25 cellular contexts compared by ENCODE assay signal in genomic region chr9:122031157-122031556, GRCh38.
DNase-seq lines count a peak whose midpoint lies in the region; ATAC-seq and TF ChIP-seq lines count a peak whose summit lies in the region.
"Had no signal": no experiment of that assay in that cellular context is flagged by ENCODE, and none has a peak within 500 bp of the region (broad histone marks: within the 10 kb centered on the region; RNA-seq: fewer than 3 reads in every experiment).

No MANE protein-coding gene starts in this region.

- H4K20me1 ChIP-seq in IMR-90 (ENCODE audit: insufficient read depth, low read length): no peaks in the 10 kb centered on the region

- TF ChIP-seq CTCF in IMR-90 (conservative IDR thresholded peaks at IDR 0.05; ENCODE audit: low read depth, low read length): no peak
- no peak for TF ChIP-seq CTCF in sigmoid colon (IDR thresholded peaks at IDR 0.05)

- H3K23ac ChIP-seq in IMR-90 (ENCODE audit: low read depth, low read length): no peak overlapping the region
- no peak overlapping the region for H3K23ac ChIP-seq in mesenchymal stem cell (ENCODE audit: low read length in 2 of 2)

- H2AK9ac ChIP-seq in IMR-90 (replicated peaks; ENCODE audit: low read depth, low read length, poor library complexity): peak overlapping the region; percentile 13

- no peak overlapping the region; the same call in 1 of the 2 replicates for H2AK5ac ChIP-seq in IMR-90 (ENCODE audit: low read depth, low read length)
- H2AK5ac ChIP-seq in mesenchymal stem cell (ENCODE audit: low read length, severe bottlenecking): peak overlapping the region; percentile 71

- H3K27me3 Mint-ChIP-seq in activated naive CD8-positive, alpha-beta T cell treated with anti-CD3 and anti-CD28 coated beads, Interleukin-2, amount 50 U/mL, for 24 hours: no peaks in the 10 kb centered on the region
- H3K27me3 Mint-ChIP-seq: IgD-negative memory B cell had no signal

- no peak overlapping the region for H2BK120ac ChIP-seq in IMR-90 (ENCODE audit: low read depth, low read length)
- H2BK120ac ChIP-seq in mesenchymal stem cell (ENCODE audit: low read depth, low read length): no peak overlapping the region

- TF ChIP-seq POLR2A in IMR-90 (IDR thresholded peaks at IDR 0.05; ENCODE audit: low read depth, low read length): no peak
- no peak for TF ChIP-seq POLR2A in sigmoid colon (IDR thresholded peaks at IDR 0.05)

- H3K9ac ChIP-seq in IMR-90 (ENCODE audit: low read depth, low read length) (no peak overlapping the region), mesenchymal stem cell (ENCODE audit: low read length) (no peak overlapping the region), skeletal muscle satellite cell (ENCODE audit: low read depth, low read length) (no peak overlapping the region)
- H3K9ac ChIP-seq: GM23248, SK-N-SH had no signal

- H3K18ac ChIP-seq in IMR-90 (ENCODE audit: low read depth, low read length): no peak overlapping the region
- H3K18ac ChIP-seq in mesenchymal stem cell (ENCODE audit: low read depth in 1 of 2, low read length in 2 of 2): no peak overlapping the region

- H3K4me3 ChIP-seq in IMR-90 (ENCODE audit: insufficient read depth, low read depth, low read length) (no peak overlapping the region), mesenchymal stem cell (ENCODE audit: insufficient read depth in 1 of 2, low read depth in 1 of 2, low read length in 2 of 2) (no peak overlapping the region), skeletal muscle satellite cell (ENCODE audit: low read length) (no peak overlapping the region), sigmoid colon (no peak overlapping the region), HAP-1 (no peak overlapping the region)
- H3K4me3 ChIP-seq: MG63 had no signal

- DNase-seq in IMR-90 (no peak), caudate nucleus (lab: John Stamatoyannopoulos, UW) (no peak), mesenchymal stem cell (no peak), sigmoid colon (no peak), HAP-1 (ENCODE audit: low spot score in 2 of 2) (no peak)
- no peak for DNase-seq in activated naive CD8-positive, alpha-beta T cell treated with anti-CD3 and anti-CD28 coated beads, Interleukin-2, amount 50 U/mL, for 24 hours
- DNase-seq: COR-L47, DMS 273 treated with DMSO at 0.1 percent for 48 hours, DND-41, Kasumi-1, MG63, NCI-H1048, NCI-H1436, NCI-H1930, NCI-H226, NCI-H524, NCI-H82, OCI-M1, SHP77, SK-N-SH had no signal

- no peak for TF ChIP-seq RAD21 in IMR-90 (IDR thresholded peaks at IDR 0.05; ENCODE audit: low read length)

- H3K4me2 ChIP-seq in IMR-90 (ENCODE audit: low read depth, low read length): no peak overlapping the region
- peak overlapping the region; percentile 49 for H3K4me2 ChIP-seq in mesenchymal stem cell (ENCODE audit: low read length, poor library complexity, severe bottlenecking)
- H3K4me2 ChIP-seq in skeletal muscle satellite cell (ENCODE audit: low read length): peak overlapping the region; percentile 59
- H3K4me2 ChIP-seq: SK-N-SH had no signal

- no peak overlapping the region for H4K5ac ChIP-seq in IMR-90 (ENCODE audit: low read depth, low read length)

- no peak overlapping the region for H3K56ac ChIP-seq in IMR-90 (ENCODE audit: extremely low read depth, insufficient read depth, low read length)

- BruUV-seq in IMR-90 (replicated peaks; lab: Mats Ljungman, UMichigan): no TSS peak

- no peak overlapping the region for H2BK20ac ChIP-seq in IMR-90 (ENCODE audit: low read depth, low read length)

- in situ Hi-C loops in IMR-90 (cut with MboI; ENCODE audit: low sequenced_read_pairs) (no loop called here), HAP-1 (cut with MboI; ENCODE audit: low sequenced_read_pairs) (no loop called here)

- H3K4me1 ChIP-seq in IMR-90 (ENCODE audit: control insufficient read depth, insufficient read depth, low read length): peaks cover 3% of the 10 kb centered on the region; the same call in 1 of the 2 replicates
- H3K4me1 ChIP-seq in mesenchymal stem cell (ENCODE audit: control insufficient read depth, insufficient read depth, low read depth, low read length): peaks cover 11% of the 10 kb centered on the region
- peaks cover 18% of the 10 kb centered on the region for H3K4me1 ChIP-seq in skeletal muscle satellite cell (ENCODE audit: control insufficient read depth, insufficient read depth, low read length)
- H3K4me1 ChIP-seq in sigmoid colon: peaks cover 0 to 17% (median 0%) of the 10 kb centered on the region in 4 donors
- no peaks in the 10 kb centered on the region for H3K4me1 ChIP-seq in HAP-1

- no peak overlapping the region for H3K14ac ChIP-seq in IMR-90 (replicated peaks; ENCODE audit: low read depth, low read length)
- no peak overlapping the region for H3K14ac ChIP-seq in mesenchymal stem cell (ENCODE audit: low read length in 2 of 2)

- H3K9me3 ChIP-seq in IMR-90 (ENCODE audit: control insufficient read depth, insufficient read depth, low read length) (no peaks in the 10 kb centered on the region), mesenchymal stem cell (ENCODE audit: control insufficient read depth, low read length) (no peaks in the 10 kb centered on the region), skeletal muscle satellite cell (replicated peaks; ENCODE audit: low read length) (no peaks in the 10 kb centered on the region), sigmoid colon (no peaks in the 10 kb centered on the region), HAP-1 (no peaks in the 10 kb centered on the region)
- H3K9me3 ChIP-seq: MG63, SK-N-SH had no signal

- no peak overlapping the region for H3K27ac Mint-ChIP-seq in activated naive CD8-positive, alpha-beta T cell treated with anti-CD3 and anti-CD28 coated beads, Interleukin-2, amount 50 U/mL, for 24 hours
- H3K27ac Mint-ChIP-seq: IgD-negative memory B cell had no signal

- intact Hi-C loops in IMR-90 (cut with micrococcal nuclease) (no loop called here), sigmoid colon (cut with DNase I) (no loop called here)

- no peaks in the 10 kb centered on the region for H3K4me1 Mint-ChIP-seq in activated naive CD8-positive, alpha-beta T cell treated with anti-CD3 and anti-CD28 coated beads, Interleukin-2, amount 50 U/mL, for 24 hours
- H3K4me1 Mint-ChIP-seq: IgD-negative memory B cell had no signal

- H2BK5ac ChIP-seq in IMR-90 (ENCODE audit: low read depth, low read length, poor library complexity, severe bottlenecking): no peak overlapping the region
- peak overlapping the region; percentile 83 for H2BK5ac ChIP-seq in mesenchymal stem cell (ENCODE audit: low read depth, low read length, poor library complexity, severe bottlenecking)

- H4K8ac ChIP-seq in IMR-90 (ENCODE audit: low read depth in 2 of 2, low read length in 2 of 2) (no peak overlapping the region), mesenchymal stem cell (ENCODE audit: low read length) (no peak overlapping the region)

- H2BK12ac ChIP-seq in mesenchymal stem cell (ENCODE audit: low read length in 2 of 2): no peak overlapping the region

- no peak overlapping the region for H3K27ac ChIP-seq in IMR-90 (ENCODE audit: insufficient read depth, low read length)
- H3K27ac ChIP-seq in caudate nucleus (ENCODE audit: low read depth, low read length): peak overlapping the region; percentile 64
- peak overlapping the region; percentile 88 for H3K27ac ChIP-seq in mesenchymal stem cell (ENCODE audit: low read length, poor library complexity, severe bottlenecking)
- no peak overlapping the region for H3K27ac ChIP-seq in sigmoid colon
- H3K27ac ChIP-seq: GM23248 had no signal

- H3K4me3 Mint-ChIP-seq in activated naive CD8-positive, alpha-beta T cell treated with anti-CD3 and anti-CD28 coated beads, Interleukin-2, amount 50 U/mL, for 24 hours: no peak overlapping the region
- H3K4me3 Mint-ChIP-seq: IgD-negative memory B cell had no signal

- POLR2A ChIA-PET in IMR-90 (lab: Charles Lee; ENCODE audit: unreplicated experiment): interaction anchor here (0.6 kb wide), 1 partner anchor 12 kb away, joined by 3 read pairs; no protein-coding TSS in a partner anchor

- CTCF ChIA-PET in IMR-90 (lab: Yijun Ruan, JAX): no interaction called here

- H3K36me3 Mint-ChIP-seq in activated naive CD8-positive, alpha-beta T cell treated with anti-CD3 and anti-CD28 coated beads, Interleukin-2, amount 50 U/mL, for 24 hours (ENCODE audit: low read depth): peaks cover 17% of the 10 kb centered on the region

- no peak for ATAC-seq in IMR-90 (ENCODE audit: low read depth)
- no peak for ATAC-seq in esophagus mucosa
- no peak for ATAC-seq in activated naive CD8-positive, alpha-beta T cell treated with anti-CD3 and anti-CD28 coated beads, Interleukin-2, amount 50 U/mL, for 24 hours
- ATAC-seq: HCT116 had no signal

- H3K27me3 ChIP-seq in IMR-90 (ENCODE audit: control insufficient read depth, insufficient read depth, low read length): no peaks in the 10 kb centered on the region
- H3K27me3 ChIP-seq in mesenchymal stem cell (ENCODE audit: control insufficient read depth in 1 of 2, insufficient read depth in 1 of 2, low read length in 2 of 2): no peaks in the 10 kb centered on the region
- H3K27me3 ChIP-seq in skeletal muscle satellite cell (ENCODE audit: control insufficient read depth, insufficient read depth, low read length): no peaks in the 10 kb centered on the region
- no peaks in the 10 kb centered on the region for H3K27me3 ChIP-seq in sigmoid colon
- no peaks in the 10 kb centered on the region for H3K27me3 ChIP-seq in HAP-1 (ENCODE audit: low read depth)
- H3K27me3 ChIP-seq: MG63 had no signal

- WGBS in IMR-90 (ENCODE audit: extremely low coverage in 2 of 2, insufficient read length in 1 of 2), 2 experiments: 76% methylated on average over 7 of the region's 10 CpGs; no CpG with 5 or more reads in 1 of the 2 experiments
- 83% methylated on average over 10 of the region's 10 CpGs for WGBS in mesenchymal stem cell
- 91 to 92% methylated on average over 10 of the region's 10 CpGs for WGBS in sigmoid colon, 2 donors

- H3K36me3 ChIP-seq in IMR-90 (ENCODE audit: control insufficient read depth, insufficient read depth, low read length) (peaks cover 2% of the 10 kb centered on the region; the same call in 1 of the 2 replicates), mesenchymal stem cell (ENCODE audit: control insufficient read depth in 1 of 2, insufficient read depth in 2 of 2, low read depth in 1 of 2, low read length in 2 of 2) (peaks cover 0 to 6% of the 10 kb centered on the region in 2 experiments), skeletal muscle satellite cell (ENCODE audit: insufficient read depth, low read length) (no peaks in the 10 kb centered on the region), sigmoid colon (peaks cover 0 to 13% (median 3%) of the 10 kb centered on the region in 4 donors), HAP-1 (replicated peaks) (no peaks in the 10 kb centered on the region)
- H3K36me3 ChIP-seq: MG63 had no signal

- H3K79me1 ChIP-seq in IMR-90 (ENCODE audit: low read depth in 1 of 2, low read length in 2 of 2) (0 out of 4 replicates have a peak, but pooled peaks cover 0 to 7% of the 10 kb centered on the region in 2 experiments), mesenchymal stem cell (replicated peaks; ENCODE audit: low read length, poor library complexity, severe bottlenecking) (peaks cover 6% of the 10 kb centered on the region)

- TF ChIP-seq EP300 in sigmoid colon (IDR thresholded peaks at IDR 0.05): no peak

- no peak overlapping the region for H2BK15ac ChIP-seq in IMR-90 (ENCODE audit: low read depth, low read length)
- no peak overlapping the region for H2BK15ac ChIP-seq in mesenchymal stem cell (ENCODE audit: low read depth, poor library complexity, severe bottlenecking)

- H4K91ac ChIP-seq in IMR-90 (ENCODE audit: insufficient read depth, low read depth, low read length) (no peak overlapping the region), mesenchymal stem cell (ENCODE audit: low read length) (no peak overlapping the region)

- H3K9me1 ChIP-seq in IMR-90 (ENCODE audit: insufficient read depth, low read length): peaks cover 6% of the 10 kb centered on the region

- dilution Hi-C loops in IMR-90 (cut with HindIII; ENCODE audit: low sequenced_read_pairs, unreplicated experiment): no loop called here

- H2AFZ ChIP-seq in IMR-90 (replicated peaks; ENCODE audit: low read length, poor library complexity) (no peak overlapping the region), mesenchymal stem cell (ENCODE audit: low read depth, low read length) (no peak overlapping the region)
- H2AFZ ChIP-seq: GM23248 had no signal

- H3K4ac ChIP-seq in IMR-90 (ENCODE audit: low read depth, low read length): no peak overlapping the region
- no peak overlapping the region for H3K4ac ChIP-seq in mesenchymal stem cell (ENCODE audit: low read depth in 1 of 2, low read length in 2 of 2)

- H3K9me3 Mint-ChIP-seq in activated naive CD8-positive, alpha-beta T cell treated with anti-CD3 and anti-CD28 coated beads, Interleukin-2, amount 50 U/mL, for 24 hours: no peaks in the 10 kb centered on the region

Comparison
In these comparisons a context has a peak if more than half of its experiments do, and no peak if none do; other contexts are left out.
1. H3K27ac ChIP-seq: peak in caudate nucleus (single experiment) and mesenchymal stem cell (single experiment); none in IMR-90 (single experiment) and sigmoid colon (0 of 4).